In genomic region chr18:49859725-49860124, GRCh38 we compare ENCODE assay signal across 12 cellular contexts.
"Had no signal": no experiment of that assay in that cellular context is flagged by ENCODE, and none has a peak within 500 bp of the region (broad histone marks: within the 10 kb centered on the region; RNA-seq: fewer than 3 reads in every experiment).

No MANE protein-coding gene starts in this region.

- H3K27ac Mint-ChIP-seq: activated CD4-positive, alpha-beta memory T cell treated with anti-CD3 and anti-CD28 coated beads, Interleukin-2, amount 10 ng/mL, durations not matched to agents 7 days and 5 days; activated naive CD8-positive, alpha-beta T cell treated with anti-CD3 and anti-CD28 coated beads for 36 hours; nephron progenitor cell; stimulated activated naive CD8-positive, alpha-beta T cell treated with anti-CD3 and anti-CD28 coated beads, Interleukin-15, Interleukin-2, amounts not matched to agents 100 ng/mL and 50 ng/mL, for 24 hours had no signal

- H3K9me3 Mint-ChIP-seq: activated CD4-positive, alpha-beta memory T cell treated with anti-CD3 and anti-CD28 coated beads, Interleukin-2, amount 10 ng/mL, durations not matched to agents 7 days and 5 days; activated naive CD8-positive, alpha-beta T cell treated with anti-CD3 and anti-CD28 coated beads for 36 hours; nephron progenitor cell; stimulated activated naive CD8-positive, alpha-beta T cell treated with anti-CD3 and anti-CD28 coated beads, Interleukin-15, Interleukin-2, amounts not matched to agents 100 ng/mL and 50 ng/mL, for 24 hours had no signal

- H3K36me3 ChIP-seq: heart left ventricle, SJSA1, thoracic aorta had no signal

- H3K27ac ChIP-seq: heart left ventricle, SJSA1, thoracic aorta had no signal

- H3K36me3 Mint-ChIP-seq: activated naive CD8-positive, alpha-beta T cell treated with anti-CD3 and anti-CD28 coated beads for 36 hours had no signal

- H3K4me1 Mint-ChIP-seq: activated CD4-positive, alpha-beta memory T cell treated with anti-CD3 and anti-CD28 coated beads, Interleukin-2, amount 10 ng/mL, durations not matched to agents 7 days and 5 days; activated naive CD8-positive, alpha-beta T cell treated with anti-CD3 and anti-CD28 coated beads for 36 hours had no signal

- DNase-seq: activated CD4-positive, alpha-beta memory T cell treated with anti-CD3 and anti-CD28 coated beads, Interleukin-2, amount 10 ng/mL, durations not matched to agents 7 days and 5 days; activated CD4-positive, alpha-beta T cell treated with anti-CD3 and anti-CD28 coated beads for 1 hour; activated gamma-delta T cell; activated naive CD8-positive, alpha-beta T cell treated with anti-CD3 and anti-CD28 coated beads for 36 hours; activated T-cell treated with anti-CD3 and anti-CD28 coated beads, Interleukin-2, amount 50 U/mL, for 48 hours; anterior cingulate cortex; heart left ventricle; nephron progenitor cell; stimulated activated CD4-positive, alpha-beta T cell treated with anti-CD3 and anti-CD28 coated beads, Interleukin-4, amount 100 ng/mL, for 24 hours had no signal

- H3K27me3 ChIP-seq: heart left ventricle, SJSA1 had no signal

- H3K27me3 Mint-ChIP-seq: activated CD4-positive, alpha-beta memory T cell treated with anti-CD3 and anti-CD28 coated beads, Interleukin-2, amount 10 ng/mL, durations not matched to agents 7 days and 5 days; stimulated activated naive CD8-positive, alpha-beta T cell treated with anti-CD3 and anti-CD28 coated beads, Interleukin-15, Interleukin-2, amounts not matched to agents 100 ng/mL and 50 ng/mL, for 24 hours had no signal

- H3K4me3 Mint-ChIP-seq: activated CD4-positive, alpha-beta memory T cell treated with anti-CD3 and anti-CD28 coated beads, Interleukin-2, amount 10 ng/mL, durations not matched to agents 7 days and 5 days; activated naive CD8-positive, alpha-beta T cell treated with anti-CD3 and anti-CD28 coated beads for 36 hours; nephron progenitor cell; stimulated activated naive CD8-positive, alpha-beta T cell treated with anti-CD3 and anti-CD28 coated beads, Interleukin-15, Interleukin-2, amounts not matched to agents 100 ng/mL and 50 ng/mL, for 24 hours had no signal

- H3K9me3 ChIP-seq: heart left ventricle, SJSA1, thoracic aorta had no signal

- H3K4me3 ChIP-seq: heart left ventricle, SJSA1, thoracic aorta had no signal
